In the genomic region with DNA sequence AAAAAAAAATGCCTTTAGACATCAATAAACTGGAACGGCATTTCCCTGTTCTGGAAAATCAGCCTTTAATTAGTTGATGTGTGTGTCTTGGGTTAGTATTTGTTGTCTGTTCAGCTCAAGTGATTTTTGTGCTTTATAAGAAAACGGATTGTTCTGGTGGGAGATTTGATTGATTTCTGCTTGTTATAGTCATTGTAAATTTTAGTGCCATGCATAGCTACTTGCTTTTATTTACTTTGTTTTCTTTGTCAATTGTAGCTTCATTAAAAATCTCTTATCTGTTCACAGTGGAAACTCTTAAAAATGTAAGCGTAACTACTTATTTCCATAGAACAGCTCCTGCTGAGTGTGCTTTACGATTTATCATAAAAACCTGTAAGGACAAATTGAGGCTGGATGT, we compare ENCODE assay signal across 28 cellular contexts.
"Had no signal": no experiment of that assay in that cellular context is flagged by ENCODE, and none has a peak within 500 bp of the region (broad histone marks: within the 10 kb centered on the region; RNA-seq: fewer than 3 reads in every experiment).

No MANE protein-coding gene starts in this region.

- H3K9me3 Mint-ChIP-seq: effector memory CD8-positive, alpha-beta T cell; nephron; neural progenitor cell; stimulated activated effector memory CD8-positive, alpha-beta T cell treated with anti-CD3 and anti-CD28 coated beads, Interleukin-12 subunit alpha, Interleukin-12 subunit beta, amount 100 ng/mL, for 72 hours had no signal

- H3K9ac ChIP-seq: neural progenitor cell, parathyroid adenoma had no signal

- H3K27ac ChIP-seq: epithelial cell of prostate, esophagus muscularis mucosa, foreskin keratinocyte, gastroesophageal sphincter, heart left ventricle, left lung, neural progenitor cell, parathyroid adenoma, right atrium auricular region, stomach, vagina had no signal

- H3K4me3 ChIP-seq: esophagus muscularis mucosa, gastroesophageal sphincter, heart left ventricle, left lung, neural progenitor cell, right atrium auricular region, smooth muscle cell, stomach, thyroid gland, vagina had no signal

- H3K27ac Mint-ChIP-seq: effector memory CD8-positive, alpha-beta T cell; naive thymus-derived CD4-positive, alpha-beta T cell; nephron; neural progenitor cell; progenitor cell of endocrine pancreas; stimulated activated effector memory CD8-positive, alpha-beta T cell treated with anti-CD3 and anti-CD28 coated beads, Interleukin-12 subunit alpha, Interleukin-12 subunit beta, amount 100 ng/mL, for 72 hours had no signal

- H3K36me3 ChIP-seq: esophagus muscularis mucosa, gastroesophageal sphincter, heart left ventricle, left lung, neural progenitor cell, right atrium auricular region, stomach, thyroid gland, vagina had no signal

- H3K4me3 Mint-ChIP-seq: effector memory CD8-positive, alpha-beta T cell; naive thymus-derived CD4-positive, alpha-beta T cell; nephron; neural progenitor cell; stimulated activated effector memory CD8-positive, alpha-beta T cell treated with anti-CD3 and anti-CD28 coated beads, Interleukin-12 subunit alpha, Interleukin-12 subunit beta, amount 100 ng/mL, for 72 hours had no signal

- DNase-seq: cortex of kidney; effector memory CD8-positive, alpha-beta T cell; foreskin keratinocyte; heart left ventricle; hippocampal formation; left cardiac atrium; left lung; mesenchymal stem cell; midbrain; naive thymus-derived CD4-positive, alpha-beta T cell; stimulated activated CD4-positive, alpha-beta T cell treated with anti-CD3 and anti-CD28 coated beads, Interleukin-2, amount 100 ng/mL, for 24 hours; stimulated activated CD4-positive, alpha-beta T cell treated with anti-CD3 and anti-CD28 coated beads, Interleukin-4, amount 100 ng/mL, for 24 hours; stimulated activated naive CD4-positive, alpha-beta T cell treated with Interleukin-2 at 50 U/mL for 16 hours; stomach; thyroid gland; trophoblast cell had no signal

- H3K36me3 Mint-ChIP-seq: naive thymus-derived CD4-positive, alpha-beta T cell; stimulated activated effector memory CD8-positive, alpha-beta T cell treated with anti-CD3 and anti-CD28 coated beads, Interleukin-12 subunit alpha, Interleukin-12 subunit beta, amount 100 ng/mL, for 72 hours had no signal

- H3K27me3 ChIP-seq: esophagus muscularis mucosa, foreskin keratinocyte, gastroesophageal sphincter, heart left ventricle, left lung, neural progenitor cell, right atrium auricular region, stomach, thyroid gland, vagina had no signal

- ATAC-seq: effector memory CD8-positive, alpha-beta T cell; foreskin keratinocyte; gastroesophageal sphincter; heart left ventricle; left cardiac atrium; left lung; naive thymus-derived CD4-positive, alpha-beta T cell; sciatic nerve; stimulated activated effector memory CD8-positive, alpha-beta T cell treated with anti-CD3 and anti-CD28 coated beads, Interleukin-12 subunit alpha, Interleukin-12 subunit beta, amount 100 ng/mL, for 72 hours had no signal

- H3K27me3 Mint-ChIP-seq: progenitor cell of endocrine pancreas had no signal

- H3K4me1 ChIP-seq: foreskin keratinocyte had no signal

- H3K4me1 Mint-ChIP-seq: stimulated activated effector memory CD8-positive, alpha-beta T cell treated with anti-CD3 and anti-CD28 coated beads, Interleukin-12 subunit alpha, Interleukin-12 subunit beta, amount 100 ng/mL, for 72 hours had no signal

- H3K9me3 ChIP-seq: esophagus muscularis mucosa, gastroesophageal sphincter, heart left ventricle, left lung, right atrium auricular region, stomach, thyroid gland, vagina had no signal
